Comparison of ENCODE assay signal across 2 cellular contexts in genomic region chr6:124982669-124983068, GRCh38.
TF ChIP-seq lines count a peak whose summit lies in the region.

No MANE protein-coding gene starts in this region.

TF ChIP-seq in A549, 52 proteins besides CTCF, POLR2A, EP300 and RAD21 (continued from another document):
- no peak for TF ChIP-seq BHLHE40 (IDR thresholded peaks at IDR 0.05; ENCODE audit: low read depth, low read length)

TF ChIP-seq in IMR-90, 13 proteins besides CTCF, POLR2A, EP300 and RAD21 (continued from another document):
- TF ChIP-seq USF2 (IDR thresholded peaks at IDR 0.05; ENCODE audit: low read depth, low read length): no peak
- TF ChIP-seq BHLHE40 (IDR thresholded peaks at IDR 0.05; ENCODE audit: low read depth, low read length): no peak
- no peak for TF ChIP-seq FOS (IDR thresholded peaks at IDR 0.05; ENCODE audit: low read depth, low read length)
- no peak for TF ChIP-seq RFX5 (IDR thresholded peaks at IDR 0.05; ENCODE audit: low read depth, low read length)
- TF ChIP-seq MXI1 (IDR thresholded peaks at IDR 0.05; ENCODE audit: borderline replicate concordance, low read depth, low read length): no peak
- TF ChIP-seq, protein P1, sequence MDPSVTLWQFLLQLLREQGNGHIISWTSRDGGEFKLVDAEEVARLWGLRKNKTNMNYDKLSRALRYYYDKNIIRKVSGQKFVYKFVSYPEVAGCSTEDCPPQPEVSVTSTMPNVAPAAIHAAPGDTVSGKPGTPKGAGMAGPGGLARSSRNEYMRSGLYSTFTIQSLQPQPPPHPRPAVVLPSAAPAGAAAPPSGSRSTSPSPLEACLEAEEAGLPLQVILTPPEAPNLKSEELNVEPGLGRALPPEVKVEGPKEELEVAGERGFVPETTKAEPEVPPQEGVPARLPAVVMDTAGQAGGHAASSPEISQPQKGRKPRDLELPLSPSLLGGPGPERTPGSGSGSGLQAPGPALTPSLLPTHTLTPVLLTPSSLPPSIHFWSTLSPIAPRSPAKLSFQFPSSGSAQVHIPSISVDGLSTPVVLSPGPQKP (IDR thresholded peaks at IDR 0.05; ENCODE audit: borderline replicate concordance, low read depth, low read length): no peak
- no peak for TF ChIP-seq MAFK (IDR thresholded peaks at IDR 0.05; ENCODE audit: low read depth, low read length)
- TF ChIP-seq CHD1 (IDR thresholded peaks at IDR 0.05; ENCODE audit: low read depth, low read length): no peak
